24 cellular contexts compared by ENCODE assay signal in the genomic region with DNA sequence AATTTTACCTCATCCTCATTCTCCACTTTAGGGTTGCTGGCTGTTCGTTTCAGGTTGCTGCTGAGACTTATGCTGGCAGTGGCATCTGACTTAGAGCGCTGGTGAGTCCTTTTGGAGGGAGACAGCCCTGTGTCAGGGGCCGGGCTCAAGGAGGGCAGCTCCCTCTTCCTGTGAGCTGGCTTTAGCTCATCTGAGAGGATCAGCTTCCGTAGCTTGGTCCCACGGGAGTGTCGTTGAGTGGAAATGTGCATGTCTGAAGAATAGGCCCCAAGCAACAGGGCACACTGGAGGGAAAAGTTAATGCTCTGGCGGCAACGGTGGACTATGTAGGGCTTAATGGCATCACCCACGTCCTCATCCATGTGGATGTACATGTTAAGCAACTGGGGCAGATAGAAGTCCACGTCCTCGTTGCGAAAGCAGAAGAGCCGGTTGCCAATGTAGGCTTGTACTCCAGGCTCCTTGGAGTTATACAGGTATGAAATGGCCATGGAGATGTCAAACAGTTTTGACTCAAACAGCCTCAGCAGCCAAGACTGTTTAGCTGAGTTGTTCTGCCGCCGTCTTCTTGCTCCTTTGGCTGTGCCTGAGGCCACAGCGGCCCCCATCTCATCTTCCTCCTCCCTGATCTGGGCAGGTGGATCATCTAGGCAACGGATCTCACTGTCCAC. TPM values are rescaled to one million over a fixed set of nuclear protein-coding genes. Genes with fewer than 3 reads are reported as not detected.
A peak's percentile ranks its signal among the peaks of the same experiment; 100 is the strongest.
DNase-seq lines count a peak whose midpoint lies in the region; ATAC-seq and TF ChIP-seq lines count a peak whose summit lies in the region.
"Had no signal": no experiment of that assay in that cellular context is flagged by ENCODE, and none has a peak within 500 bp of the region (broad histone marks: within the 10 kb centered on the region; RNA-seq: fewer than 3 reads in every experiment).

No MANE protein-coding gene starts in this region.

- TF ChIP-seq POLR2A in tibial nerve (IDR thresholded peaks at IDR 0.05) = no peak
- TF ChIP-seq POLR2A in testis (IDR thresholded peaks at IDR 0.05) = no peak

- no peak for ATAC-seq in activated naive CD4-positive, alpha-beta T cell treated with anti-CD3 and anti-CD28 coated beads, Interleukin-2, amount 50 U/mL, for 72 hours
- ATAC-seq: lower lobe of right lung, Right ventricle myocardium inferior had no signal

- peaks cover 13 to 78% (median 48%) of the 10 kb centered on the region in 4 donors for H3K4me1 ChIP-seq in tibial nerve
- peaks cover 39% of the 10 kb centered on the region for H3K4me1 ChIP-seq in testis

- H3K9me3 Mint-ChIP-seq in activated naive CD4-positive, alpha-beta T cell treated with anti-CD3 and anti-CD28 coated beads, Interleukin-2, amount 50 U/mL, for 72 hours = no peaks in the 10 kb centered on the region
- no peaks in the 10 kb centered on the region for H3K9me3 Mint-ChIP-seq in glutamatergic neuron (ENCODE audit: unreplicated experiment)
- H3K9me3 Mint-ChIP-seq: dendritic cell treated with granulocyte-macrophage colony-stimulating factor and Interleukin-4, amounts not matched to agents 40 ng/mL and 50 ng/mL, for 4 days; neural progenitor cell; T-helper 2 cell treated with Interferon-gamma antibody and Interleukin-4, amounts not matched to agents 5 μg/mL and 100 μg/mL, for 36 hours had no signal

- H3K27me3 ChIP-seq in tibial nerve (no peaks in the 10 kb centered on the region), testis (no peaks in the 10 kb centered on the region)
- H3K27me3 ChIP-seq: adrenal gland, BE2C, neural progenitor cell, sigmoid colon had no signal

- WGBS in tibial nerve, 2 donors = 88 to 90% methylated on average over 17 of the region's 17 CpGs
- WGBS in testis, 2 donors = 88 to 91% methylated on average over 15 to 17 of the region's 17 CpGs

- no peak for TF ChIP-seq EP300 in tibial nerve (IDR thresholded peaks at IDR 0.05)

- no peaks in the 10 kb centered on the region for H3K9me3 ChIP-seq in tibial nerve
- no peaks in the 10 kb centered on the region for H3K9me3 ChIP-seq in testis
- H3K9me3 ChIP-seq: adrenal gland, BE2C, lower lobe of right lung, sigmoid colon had no signal

- H3K36me3 ChIP-seq in tibial nerve (peaks cover 0 to 53% (median 12%) of the 10 kb centered on the region in 3 donors), testis (ENCODE audit: low read depth, missing control alignments) (no peaks in the 10 kb centered on the region)

- H3K4me3 ChIP-seq in tibial nerve (no peak overlapping the region), testis (no peak overlapping the region)
- H3K4me3 ChIP-seq: adrenal gland, lower lobe of right lung, neural progenitor cell, sigmoid colon had no signal

- TF ChIP-seq CTCF in glutamatergic neuron (IDR thresholded peaks at IDR 0.05; ENCODE audit: partially characterized antibody, unreplicated experiment) = no peak
- no peak for TF ChIP-seq CTCF in tibial nerve (IDR thresholded peaks at IDR 0.05)
- no peak for TF ChIP-seq CTCF in testis (IDR thresholded peaks at IDR 0.05)

- peaks cover 5 to 12% of the 10 kb centered on the region in 2 donors for H3K36me3 Mint-ChIP-seq in activated naive CD4-positive, alpha-beta T cell treated with anti-CD3 and anti-CD28 coated beads, Interleukin-2, amount 50 U/mL, for 72 hours
- peaks cover 6% of the 10 kb centered on the region for H3K36me3 Mint-ChIP-seq in glutamatergic neuron (ENCODE audit: unreplicated experiment)

- peaks cover 3% of the 10 kb centered on the region for H3K27me3 Mint-ChIP-seq in glutamatergic neuron (ENCODE audit: unreplicated experiment)
- H3K27me3 Mint-ChIP-seq: dendritic cell treated with granulocyte-macrophage colony-stimulating factor and Interleukin-4, amounts not matched to agents 40 ng/mL and 50 ng/mL, for 4 days; progenitor cell of endocrine pancreas had no signal

- DNase-seq in activated naive CD4-positive, alpha-beta T cell treated with anti-CD3 and anti-CD28 coated beads, Interleukin-2, amount 50 U/mL, for 72 hours (ENCODE audit: low spot score in 2 of 2) = no peak
- DNase-seq in activated naive CD4-positive, alpha-beta T cell treated with anti-CD3 and anti-CD28 coated beads, Interleukin-2, amount 50 U/mL, for 16 hours = no peak
- DNase-seq in glutamatergic neuron (peak; percentile 52), tibial nerve (ENCODE audit: low spot score in 2 of 2) (no peak), NCI-H524 treated with DMSO at 0.1 percent for 48 hours (lab: John Stamatoyannopoulos, UW) (no peak), mucosa of gallbladder (ENCODE audit: low spot score) (no peak), testis (no peak)
- DNase-seq: activated CD4-positive, alpha-beta T cell treated with anti-CD3 and anti-CD28 coated beads, Interleukin-2, amount 50 U/mL, for 1 hour; adrenal gland; BE2C; COR-L47; kidney; lower lobe of right lung; NCI-H1092; NCI-H2029 treated with DMSO at 0.1 percent for 48 hours; OCI-M1; sigmoid colon; stimulated activated CD4-positive, alpha-beta T cell treated with anti-CD3 and anti-CD28 coated beads, Interleukin-15, amount 100 ng/mL, for 24 hours had no signal

- peak overlapping the region; percentile 62 for H3K27ac ChIP-seq in angular gyrus (ENCODE audit: low read depth, low read length)
- H3K27ac ChIP-seq in tibial nerve = peak overlapping the region in 3 of 4 donors; percentile 47 to 95 (median 90)
- H3K27ac ChIP-seq in testis = no peak overlapping the region
- H3K27ac ChIP-seq: lower lobe of right lung, neural progenitor cell had no signal

- H3K4me3 Mint-ChIP-seq in glutamatergic neuron (ENCODE audit: unreplicated experiment) = no peak overlapping the region
- H3K4me3 Mint-ChIP-seq: dendritic cell treated with granulocyte-macrophage colony-stimulating factor and Interleukin-4, amounts not matched to agents 40 ng/mL and 50 ng/mL, for 4 days; neural progenitor cell; T-helper 2 cell treated with Interferon-gamma antibody and Interleukin-4, amounts not matched to agents 5 μg/mL and 100 μg/mL, for 36 hours had no signal

- H3K4me1 Mint-ChIP-seq in glutamatergic neuron (ENCODE audit: low read depth, unreplicated experiment) = peaks cover 11% of the 10 kb centered on the region

- peak overlapping the region; percentile 1 to 75 for H3K27ac Mint-ChIP-seq in activated naive CD4-positive, alpha-beta T cell treated with anti-CD3 and anti-CD28 coated beads, Interleukin-2, amount 50 U/mL, for 72 hours
- peak overlapping the region; percentile 25 for H3K27ac Mint-ChIP-seq in glutamatergic neuron (ENCODE audit: unreplicated experiment)
- H3K27ac Mint-ChIP-seq: dendritic cell treated with granulocyte-macrophage colony-stimulating factor and Interleukin-4, amounts not matched to agents 40 ng/mL and 50 ng/mL, for 4 days; neural progenitor cell; progenitor cell of endocrine pancreas; T-helper 2 cell treated with Interferon-gamma antibody and Interleukin-4, amounts not matched to agents 5 μg/mL and 100 μg/mL, for 36 hours had no signal

- intact Hi-C loops in testis (cut with DNase I; ENCODE audit: low total_unique reads) = no loop called here

RNA-seq across cellular contexts. Expression of gene PI4KB, which starts 11.5 kb away (rescaled TPM):
- total RNA-seq in activated naive CD4-positive, alpha-beta T cell treated with anti-CD3 and anti-CD28 coated beads, Interleukin-2, amount 50 U/mL, for 72 hours = 10 to 100 TPM; 55.0 to 75.3 TPM
- total RNA-seq in glutamatergic neuron (ENCODE audit: unreplicated experiment) (68.7 TPM), tibial nerve (100 to 1,000 TPM in 1 of 4 donors, 10 to 100 TPM in 3; 69.9 to 100 (median 72.3) TPM), mucosa of gallbladder (71.4 TPM), testis (100 to 1,000 TPM in 1 of 2 donors, 10 to 100 TPM in 1; 87.9 to 103 TPM)
- polyA plus RNA-seq in testis (ENCODE audit: insufficient read depth, low read depth, low replicate concordance) = 86.8 TPM

RNA-seq across cellular contexts. Expression of gene RFX5, which starts 31.4 kb away (rescaled TPM):
- total RNA-seq in activated naive CD4-positive, alpha-beta T cell treated with anti-CD3 and anti-CD28 coated beads, Interleukin-2, amount 50 U/mL, for 72 hours = 10 to 100 TPM; 56.9 to 61.3 TPM
- total RNA-seq in glutamatergic neuron (ENCODE audit: unreplicated experiment) = 64.4 TPM
- 10 to 100 TPM; 17.7 to 45.0 (median 32.8) TPM for total RNA-seq in tibial nerve
- total RNA-seq in mucosa of gallbladder = 50.9 TPM
- total RNA-seq in testis = 10 to 100 TPM; 18.8 to 19.8 TPM
- 43.6 TPM for polyA plus RNA-seq in testis (ENCODE audit: insufficient read depth, low read depth, low replicate concordance)

RNA-seq across cellular contexts. Expression of gene ZNF687, which starts 33.6 kb away (rescaled TPM):
- total RNA-seq in activated naive CD4-positive, alpha-beta T cell treated with anti-CD3 and anti-CD28 coated beads, Interleukin-2, amount 50 U/mL, for 72 hours = 10 to 100 TPM; 28.0 to 29.0 TPM
- total RNA-seq in glutamatergic neuron (ENCODE audit: unreplicated experiment) (34.4 TPM), tibial nerve (10 to 100 TPM; 21.1 to 35.3 (median 27.1) TPM), mucosa of gallbladder (40.4 TPM), testis (10 to 100 TPM; 39.9 to 58.2 TPM)
- 38.4 TPM for polyA plus RNA-seq in testis (ENCODE audit: insufficient read depth, low read depth, low replicate concordance)

RNA-seq across cellular contexts. Expression of gene SELENBP1, which starts 56.8 kb away (rescaled TPM):
- total RNA-seq in activated naive CD4-positive, alpha-beta T cell treated with anti-CD3 and anti-CD28 coated beads, Interleukin-2, amount 50 U/mL, for 72 hours = not detected
- total RNA-seq in glutamatergic neuron (ENCODE audit: unreplicated experiment) (2.9 TPM), tibial nerve (100 to 1,000 TPM in 3 of 4 donors, 10 to 100 TPM in 1; 65.7 to 159 (median 130) TPM), mucosa of gallbladder (180 TPM), testis (10 to 100 TPM; 13.0 to 15.1 TPM)
- 31.8 TPM for polyA plus RNA-seq in testis (ENCODE audit: insufficient read depth, low read depth, low replicate concordance)

Comparison
In these comparisons a context has a peak if more than half of its experiments do, and no peak if none do; other contexts are left out.
1. H3K27ac ChIP-seq: peak in angular gyrus (single experiment) and tibial nerve (3 of 4); none in testis (0 of 2).